ENCODE assay signal across 15 cellular contexts in the genomic region with DNA sequence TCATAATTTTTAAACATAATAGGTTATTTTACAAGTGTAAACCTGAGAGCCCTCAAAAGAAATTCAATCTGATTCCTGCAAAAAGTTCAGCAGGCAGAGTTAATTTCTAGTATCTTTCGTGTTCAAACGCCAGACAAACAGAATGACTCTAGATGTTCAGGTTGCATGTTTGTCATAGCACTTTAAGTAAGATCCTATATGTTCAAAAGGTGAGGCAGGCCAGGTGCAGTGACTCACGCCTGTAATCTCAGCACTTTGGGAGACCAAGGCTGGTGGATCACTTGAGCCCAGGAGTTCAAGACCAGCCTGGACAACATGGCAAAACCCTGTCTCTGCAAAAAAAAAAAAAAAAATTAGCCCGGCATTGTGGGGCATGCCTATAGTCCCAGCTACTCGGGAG. TPM values are rescaled to one million over a fixed set of nuclear protein-coding genes. Genes with fewer than 3 reads are reported as not detected.
DNase-seq lines count a peak whose midpoint lies in the region; ATAC-seq, FAIRE-seq and TF ChIP-seq lines count a peak whose summit lies in the region.
"Had no signal": no experiment of that assay in that cellular context is flagged by ENCODE, and none has a peak within 500 bp of the region (broad histone marks: within the 10 kb centered on the region; RNA-seq: fewer than 3 reads in every experiment).

No MANE protein-coding gene starts in this region.

- no peaks in the 10 kb centered on the region for H3K27me3 ChIP-seq in small intestine (ENCODE audit: control insufficient read depth in 2 of 2, insufficient read depth in 2 of 2, low read length in 2 of 2)

- TF ChIP-seq CTCF in epithelial cell of esophagus (IDR thresholded peaks at IDR 0.05; ENCODE audit: insufficient read depth, low read depth, low read length, missing control alignments) = no peak

- H3K27ac ChIP-seq in small intestine (ENCODE audit: low read depth in 1 of 2, low read length in 1 of 2) = no peak overlapping the region
- H3K27ac ChIP-seq: RWPE1 had no signal

- 47 to 77% (median 62%) methylated on average over 5 of the region's 5 CpGs for WGBS in small intestine, 3 donors

- H3K9me3 ChIP-seq in small intestine (ENCODE audit: control insufficient read depth, low read depth) = no peaks in the 10 kb centered on the region

- no peak for ATAC-seq in HG03565 (IDR thresholded peaks at IDR 0.05; ENCODE audit: unreplicated experiment)
- no peak for ATAC-seq in HG03196 (IDR thresholded peaks at IDR 0.05; ENCODE audit: unreplicated experiment)
- ATAC-seq: CD8-positive, alpha-beta T cell had no signal

- H3K4me3 ChIP-seq in epithelial cell of esophagus (ENCODE audit: low read length) (no peak overlapping the region), small intestine (ENCODE audit: low read depth in 1 of 2, low read length in 2 of 2) (no peak overlapping the region)

- peaks cover 0 to 2% of the 10 kb centered on the region in 2 donors for H3K36me3 ChIP-seq in small intestine (ENCODE audit: control insufficient read depth in 2 of 2, insufficient read depth in 2 of 2, low read length in 2 of 2)

- DNase-seq in DMS53 (lab: John Stamatoyannopoulos, UW) (peak; percentile 73), LoVo (ENCODE audit: low spot score) (peak; percentile 32), epithelial cell of esophagus (ENCODE audit: low read depth) (peak; percentile 63), small intestine (peak; percentile 44), NCI-H2029 (lab: John Stamatoyannopoulos, UW) (no peak)
- DNase-seq: CD8-positive, alpha-beta T cell; DMS 273 treated with DMSO at 0.1 percent for 48 hours; NCI-H1048; NCI-H1694; NCI-H2171; NCI-H446 treated with DMSO at 0.1 percent for 48 hours had no signal

- peaks cover 0 to 2% of the 10 kb centered on the region in 2 donors for H3K4me1 ChIP-seq in small intestine (ENCODE audit: control insufficient read depth in 2 of 2, insufficient read depth in 1 of 2, low read depth in 1 of 2, low read length in 1 of 2)

- FAIRE-seq in small intestine (lab: Jason Lieb, UNC) = no peak

RNA-seq across cellular contexts. Expression of gene RASSF6, which starts 1.1 kb away (rescaled TPM):
- polyA plus RNA-seq in small intestine = 10 to 100 TPM in 2 of 3 donors, 1 to 10 TPM in 1; 4.1 to 16.3 (median 14.6) TPM
- polyA plus RNA-seq: BJ had no signal
